1 cellular context compared by ENCODE assay signal in the genomic region with DNA sequence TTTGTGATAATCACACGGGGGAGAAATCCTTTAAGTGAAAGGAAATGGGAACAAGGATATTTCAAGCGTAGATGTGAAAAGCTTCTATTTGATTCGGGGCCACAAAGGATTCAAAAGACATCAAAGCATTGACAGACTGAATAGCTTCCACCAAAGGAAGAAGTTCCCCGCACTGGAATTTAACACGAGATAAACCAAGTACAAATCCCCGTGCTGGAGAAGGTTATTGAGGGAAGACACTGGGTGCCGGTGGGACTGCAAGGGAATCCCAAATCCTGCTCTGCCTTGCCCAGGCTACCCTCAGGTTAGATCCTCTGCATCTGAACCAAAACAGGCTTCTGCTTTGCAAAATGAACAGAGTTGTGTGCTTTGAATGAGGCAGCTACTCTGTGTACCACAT.
TF ChIP-seq lines count a peak whose summit lies in the region.

No MANE protein-coding gene starts in this region.

TF ChIP-seq in H1, 55 proteins besides CTCF, POLR2A, EP300 and RAD21 (continued from another document):
- TF ChIP-seq CTBP2 (IDR thresholded peaks at IDR 0.05; ENCODE audit: borderline replicate concordance, insufficient read depth, insufficient read length, low read length) (no peak), JUN (IDR thresholded peaks at IDR 0.05; ENCODE audit: low read depth, low read length) (no peak), SRF (IDR thresholded peaks at IDR 0.05; ENCODE audit: low read depth, low read length) (no peak), YY1 (IDR thresholded peaks at IDR 0.05; ENCODE audit: low read depth, low read length) (no peak), KDM5A (IDR thresholded peaks at IDR 0.05; ENCODE audit: low read length) (no peak), SAP30 (IDR thresholded peaks at IDR 0.05; ENCODE audit: insufficient read depth, insufficient replicate concordance, low read length) (no peak), EZH2 (IDR thresholded peaks at IDR 0.05; ENCODE audit: low read depth, low read length, severe bottlenecking) (no peak), CEBPB (IDR thresholded peaks at IDR 0.05; ENCODE audit: low read depth, low read length) (no peak), CBX8 (IDR thresholded peaks at IDR 0.05; ENCODE audit: borderline replicate concordance, low read depth, low read length) (no peak), RNF2 (IDR thresholded peaks at IDR 0.05; ENCODE audit: borderline replicate concordance, low read depth, low read length, missing control alignments, poor library complexity, severe bottlenecking) (no peak)
- TF ChIP-seq, protein P1, sequence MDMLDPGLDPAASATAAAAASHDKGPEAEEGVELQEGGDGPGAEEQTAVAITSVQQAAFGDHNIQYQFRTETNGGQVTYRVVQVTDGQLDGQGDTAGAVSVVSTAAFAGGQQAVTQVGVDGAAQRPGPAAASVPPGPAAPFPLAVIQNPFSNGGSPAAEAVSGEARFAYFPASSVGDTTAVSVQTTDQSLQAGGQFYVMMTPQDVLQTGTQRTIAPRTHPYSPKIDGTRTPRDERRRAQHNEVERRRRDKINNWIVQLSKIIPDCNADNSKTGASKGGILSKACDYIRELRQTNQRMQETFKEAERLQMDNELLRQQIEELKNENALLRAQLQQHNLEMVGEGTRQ (IDR thresholded peaks at IDR 0.05; ENCODE audit: low read length) = no peak
- TF ChIP-seq, protein P2, sequence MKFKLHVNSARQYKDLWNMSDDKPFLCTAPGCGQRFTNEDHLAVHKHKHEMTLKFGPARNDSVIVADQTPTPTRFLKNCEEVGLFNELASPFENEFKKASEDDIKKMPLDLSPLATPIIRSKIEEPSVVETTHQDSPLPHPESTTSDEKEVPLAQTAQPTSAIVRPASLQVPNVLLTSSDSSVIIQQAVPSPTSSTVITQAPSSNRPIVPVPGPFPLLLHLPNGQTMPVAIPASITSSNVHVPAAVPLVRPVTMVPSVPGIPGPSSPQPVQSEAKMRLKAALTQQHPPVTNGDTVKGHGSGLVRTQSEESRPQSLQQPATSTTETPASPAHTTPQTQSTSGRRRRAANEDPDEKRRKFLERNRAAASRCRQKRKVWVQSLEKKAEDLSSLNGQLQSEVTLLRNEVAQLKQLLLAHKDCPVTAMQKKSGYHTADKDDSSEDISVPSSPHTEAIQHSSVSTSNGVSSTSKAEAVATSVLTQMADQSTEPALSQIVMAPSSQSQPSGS (IDR thresholded peaks at IDR 0.05; ENCODE audit: low read length) = no peak
